12 cellular contexts compared by ENCODE assay signal in genomic region chr2:40028792-40029488, GRCh38.
DNase-seq lines count a peak whose midpoint lies in the region; ATAC-seq and TF ChIP-seq lines count a peak whose summit lies in the region.
"Had no signal": no experiment of that assay in that cellular context is flagged by ENCODE, and none has a peak within 500 bp of the region (broad histone marks: within the 10 kb centered on the region; RNA-seq: fewer than 3 reads in every experiment).

No MANE protein-coding gene starts in this region.

- H3K27me3 ChIP-seq in upper lobe of right lung (no peaks in the 10 kb centered on the region), esophagus muscularis mucosa (no peaks in the 10 kb centered on the region)
- H3K27me3 ChIP-seq: pancreas had no signal

- H3K9me3 ChIP-seq in upper lobe of right lung (no peaks in the 10 kb centered on the region), esophagus muscularis mucosa (peaks cover 0 to 1% (median 0%) of the 10 kb centered on the region in 4 donors)
- H3K9me3 ChIP-seq: pancreas had no signal

- DNase-seq in midbrain (lab: John Stamatoyannopoulos, UW), result peak; percentile 36
- no peak for DNase-seq in NCI-H1436 (lab: John Stamatoyannopoulos, UW)
- DNase-seq in upper lobe of right lung, result no peak
- DNase-seq in occipital lobe (lab: John Stamatoyannopoulos, UW), result no peak
- no peak for DNase-seq in esophagus muscularis mucosa (ENCODE audit: extremely low spot score)
- DNase-seq: activated gamma-delta T cell treated with Interleukin-2 at 50 U/mL for 16 hours, left colon, NCI-H2029 treated with DMSO at 0.1 percent for 48 hours, pancreas had no signal

- H3K27ac ChIP-seq in upper lobe of right lung (no peak overlapping the region), esophagus muscularis mucosa (replicated peaks in 1 of 4) (no peak overlapping the region)
- H3K27ac ChIP-seq: pancreas had no signal

- TF ChIP-seq EP300 in esophagus muscularis mucosa (IDR thresholded peaks at IDR 0.05), result no peak

- no peaks in the 10 kb centered on the region for H3K4me1 ChIP-seq in upper lobe of right lung
- H3K4me1 ChIP-seq in esophagus muscularis mucosa, result no peaks in the 10 kb centered on the region
- H3K4me1 ChIP-seq: pancreas had no signal

- peak; percentile 66 for ATAC-seq in GM19043 (IDR thresholded peaks at IDR 0.05; ENCODE audit: low read depth, unreplicated experiment)
- peak; percentile 54 for ATAC-seq in HG02610 (IDR thresholded peaks at IDR 0.05; ENCODE audit: unreplicated experiment)
- ATAC-seq in HG03521 (IDR thresholded peaks at IDR 0.05; ENCODE audit: unreplicated experiment), result peak; percentile 56
- no peak for ATAC-seq in upper lobe of right lung
- ATAC-seq: left colon had no signal

- intact Hi-C loops in upper lobe of right lung (cut with DNase I), result no loop called here
- intact Hi-C loops in esophagus muscularis mucosa (cut with DNase I), result no loop called here

- TF ChIP-seq CTCF in upper lobe of right lung (IDR thresholded peaks at IDR 0.05), result no peak
- TF ChIP-seq CTCF in esophagus muscularis mucosa (IDR thresholded peaks at IDR 0.05), result no peak

- H3K36me3 ChIP-seq in upper lobe of right lung, result no peaks in the 10 kb centered on the region
- no peaks in the 10 kb centered on the region for H3K36me3 ChIP-seq in esophagus muscularis mucosa
- H3K36me3 ChIP-seq: pancreas had no signal

- H3K4me3 ChIP-seq in upper lobe of right lung (no peak overlapping the region), esophagus muscularis mucosa (no peak overlapping the region)
- H3K4me3 ChIP-seq: pancreas had no signal

- 100% methylated on average over 1 of the region's 1 CpG for WGBS in esophagus muscularis mucosa

- TF ChIP-seq POLR2A in esophagus muscularis mucosa (IDR thresholded peaks at IDR 0.05; ENCODE audit: low read depth), result no peak
